7 cellular contexts compared by ENCODE assay signal in genomic region chr17:57879437-57880085, GRCh38. TPM values are rescaled to one million over a fixed set of nuclear protein-coding genes. Genes with fewer than 3 reads are reported as not detected.
DNase-seq lines count a peak whose midpoint lies in the region; ATAC-seq and TF ChIP-seq lines count a peak whose summit lies in the region.

No MANE protein-coding gene starts in this region.

- H3K27me3 ChIP-seq in RWPE2 (ENCODE audit: insufficient read depth, poor library complexity, severe bottlenecking) = no peaks in the 10 kb centered on the region

- H3K27ac Mint-ChIP-seq in stimulated activated naive CD8-positive, alpha-beta T cell treated with anti-CD3 and anti-CD28 coated beads, Interleukin-15, Interleukin-2, amounts not matched to agents 100 ng/mL and 50 ng/mL, for 24 hours = peak overlapping the region; percentile 10

- H3K4me1 Mint-ChIP-seq in stimulated activated naive CD8-positive, alpha-beta T cell treated with anti-CD3 and anti-CD28 coated beads, Interleukin-15, Interleukin-2, amounts not matched to agents 100 ng/mL and 50 ng/mL, for 24 hours (ENCODE audit: low read depth) = peaks cover 32% of the 10 kb centered on the region

- H3K36me3 Mint-ChIP-seq in stimulated activated naive CD8-positive, alpha-beta T cell treated with anti-CD3 and anti-CD28 coated beads, Interleukin-15, Interleukin-2, amounts not matched to agents 100 ng/mL and 50 ng/mL, for 24 hours (ENCODE audit: low read depth) = no peaks in the 10 kb centered on the region

- H3K27me3 Mint-ChIP-seq in stimulated activated naive CD8-positive, alpha-beta T cell treated with anti-CD3 and anti-CD28 coated beads, Interleukin-15, Interleukin-2, amounts not matched to agents 100 ng/mL and 50 ng/mL, for 24 hours = peaks cover 7% of the 10 kb centered on the region

- H3K36me3 ChIP-seq in RWPE2 (ENCODE audit: low read depth) = peaks cover 16% of the 10 kb centered on the region

- H3K4me3 Mint-ChIP-seq in stimulated activated naive CD8-positive, alpha-beta T cell treated with anti-CD3 and anti-CD28 coated beads, Interleukin-15, Interleukin-2, amounts not matched to agents 100 ng/mL and 50 ng/mL, for 24 hours = no peak overlapping the region

- peak; percentile 33 for ATAC-seq in RWPE2 (ENCODE audit: low read depth)
- ATAC-seq in GM21619 (IDR thresholded peaks at IDR 0.05; ENCODE audit: unreplicated experiment) = no peak
- ATAC-seq in GM18511 (IDR thresholded peaks at IDR 0.05; ENCODE audit: unreplicated experiment) = no peak

- peak; percentile 45 for DNase-seq in HT-29 (ENCODE audit: low spot score)
- no peak for DNase-seq in RWPE2 (ENCODE audit: low spot score)
- DNase-seq in iPS-NIHi11 (ENCODE audit: low spot score) = peak; percentile 64
- DNase-seq in SHP77 (lab: John Stamatoyannopoulos, UW) = no peak

- H3K9me3 Mint-ChIP-seq in stimulated activated naive CD8-positive, alpha-beta T cell treated with anti-CD3 and anti-CD28 coated beads, Interleukin-15, Interleukin-2, amounts not matched to agents 100 ng/mL and 50 ng/mL, for 24 hours = no peaks in the 10 kb centered on the region

- TF ChIP-seq CTCF in RWPE2 (IDR thresholded peaks at IDR 0.05; ENCODE audit: poor library complexity, severe bottlenecking) = no peak

- peak overlapping the region; percentile 98 for H3K27ac ChIP-seq in RWPE2 (ENCODE audit: poor library complexity, severe bottlenecking)

- H3K4me3 ChIP-seq in RWPE2 (ENCODE audit: severe bottlenecking) = no peak overlapping the region

- H3K9me3 ChIP-seq in RWPE2 (ENCODE audit: severe bottlenecking) = peaks cover 2% of the 10 kb centered on the region

- peaks cover 50% of the 10 kb centered on the region for H3K4me1 ChIP-seq in RWPE2 (ENCODE audit: insufficient read depth, poor library complexity, severe bottlenecking)

RNA-seq across cellular contexts. Expression of gene MRPS23, which starts 29.7 kb away (rescaled TPM):
- total RNA-seq in HT-29 (2014; rRNA removed; shearing (Covaris generic)) = 39.9 and 52.7 TPM in 2 replicates

Comparison
In these comparisons a context has a peak if more than half of its experiments do, and no peak if none do; other contexts are left out.
1. DNase-seq: peak in HT-29 (single experiment) and iPS-NIHi11 (single experiment); none in RWPE2 (single experiment) and SHP77 (0 of 2).